Comparison of ENCODE assay signal across 10 cellular contexts in the genomic region with DNA sequence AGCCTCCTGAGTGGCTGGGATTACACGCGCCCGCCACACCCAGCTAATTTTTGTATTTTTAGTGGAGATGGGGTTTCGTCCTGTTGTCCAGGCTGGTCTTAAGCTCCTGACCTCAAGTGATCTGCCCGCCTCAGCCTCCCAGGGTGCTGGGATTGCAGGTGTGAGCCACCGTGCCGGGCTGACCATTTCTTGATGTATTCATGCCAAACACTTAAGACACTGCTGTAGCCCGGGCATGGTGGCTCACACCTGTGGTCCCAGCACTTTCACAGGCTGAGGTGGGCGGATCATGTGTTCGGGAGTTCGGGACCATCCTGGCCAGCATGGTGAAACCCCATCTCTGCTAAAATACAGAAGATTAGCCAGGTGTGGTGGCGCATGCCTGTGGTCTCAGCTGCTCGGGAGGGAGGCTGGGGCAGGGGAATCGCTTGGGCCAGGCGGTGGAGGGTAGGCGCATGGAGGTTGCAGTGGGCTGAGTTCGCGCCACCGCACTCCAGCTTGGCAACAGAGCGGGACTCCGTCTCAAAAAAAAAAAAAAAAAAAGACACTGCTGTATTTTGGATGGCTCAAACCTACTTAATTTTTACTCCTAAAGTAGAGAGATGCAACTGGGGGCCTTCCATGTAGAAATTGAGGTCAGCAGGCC.
"Had no signal": no experiment of that assay in that cellular context is flagged by ENCODE, and none has a peak within 500 bp of the region (broad histone marks: within the 10 kb centered on the region; RNA-seq: fewer than 3 reads in every experiment).

No MANE protein-coding gene starts in this region.

- H3K9ac ChIP-seq: GM23248 had no signal

- H3K27ac Mint-ChIP-seq: GM23338, H9, HFFc6 had no signal

- H3K9me3 ChIP-seq: HAP-1 had no signal

- FAIRE-seq: H1, H54 had no signal

- DNase-seq: GM23248, GOT3, H7, H9, HCEC 1CT, HFFc6 had no signal

- H3K4me3 ChIP-seq: GM23248, GM23338, HAP-1 had no signal

- H3K27ac ChIP-seq: GM23248 had no signal

- H3K4me3 Mint-ChIP-seq: GM23338, H9, HFFc6 had no signal

- H3K36me3 ChIP-seq: HAP-1 had no signal

- H3K4me1 ChIP-seq: HAP-1 had no signal

- H3K4me1 Mint-ChIP-seq: GM23338, H9 had no signal
